In genomic region chr13:44231786-44232516, GRCh38 we compare ENCODE assay signal across 1 cellular context.
TF ChIP-seq lines count a peak whose summit lies in the region.

No MANE protein-coding gene starts in this region.

TF ChIP-seq in WTC11, 78 proteins besides CTCF, POLR2A, EP300 and RAD21 (continued from another document):
- TF ChIP-seq USF1 (CRISPR knock-in tag; IDR thresholded peaks at IDR 0.05) (no peak), NFATC4 (CRISPR knock-in tag; IDR thresholded peaks at IDR 0.05) (no peak), ATF1 (CRISPR knock-in tag; IDR thresholded peaks at IDR 0.05) (no peak), GTF2I (CRISPR knock-in tag; conservative IDR thresholded peaks at IDR 0.05) (no peak), CBFB (CRISPR knock-in tag; IDR thresholded peaks at IDR 0.05; ENCODE audit: low read depth) (no peak), TCF7 (CRISPR knock-in tag; IDR thresholded peaks at IDR 0.05; ENCODE audit: low read depth) (no peak), E2F1 (CRISPR knock-in tag; IDR thresholded peaks at IDR 0.05) (no peak), ARID4B (CRISPR knock-in tag; IDR thresholded peaks at IDR 0.05; ENCODE audit: borderline replicate concordance) (no peak), HMGXB4 (CRISPR knock-in tag; IDR thresholded peaks at IDR 0.05) (no peak), ATF3 (CRISPR knock-in tag; conservative IDR thresholded peaks at IDR 0.05) (no peak)
